20 cellular contexts compared by ENCODE assay signal in the genomic region with DNA sequence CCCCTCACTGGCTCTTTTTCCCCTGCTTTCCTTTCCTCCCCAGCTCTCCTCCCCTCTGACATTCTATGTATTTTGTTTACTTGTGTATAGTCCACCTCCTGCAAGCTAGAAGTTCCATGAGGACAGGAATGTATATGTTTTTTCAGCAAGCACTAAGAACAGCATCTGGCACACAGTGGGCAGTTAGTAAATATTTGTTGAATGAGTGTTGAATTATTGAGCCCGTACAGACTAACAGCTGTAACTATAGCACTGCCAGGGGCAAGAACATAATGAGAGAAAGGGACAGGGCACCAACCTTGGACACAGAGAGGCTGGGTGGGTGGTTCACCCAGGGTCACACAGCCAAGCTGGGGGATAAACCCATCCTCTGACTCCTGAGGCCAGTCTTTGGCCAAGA.
"Had no signal": no experiment of that assay in that cellular context is flagged by ENCODE, and none has a peak within 500 bp of the region (broad histone marks: within the 10 kb centered on the region; RNA-seq: fewer than 3 reads in every experiment).

No MANE protein-coding gene starts in this region.

- DNase-seq: activated CD4-positive, alpha-beta T cell treated with anti-CD3 and anti-CD28 coated beads, Interleukin-2, amount 10 ng/mL, durations not matched to agents 24 days and 14 days; activated CD8-positive, alpha-beta memory T cell treated with anti-CD3 and anti-CD28 coated beads, Interleukin-2, amount 10 ng/mL, durations not matched to agents 7 days and 5 days; activated CD8-positive, alpha-beta T cell treated with anti-CD3 and anti-CD28 coated beads for 36 hours; activated gamma-delta T cell; activated naive CD4-positive, alpha-beta T cell treated with anti-CD3 and anti-CD28 coated beads, Interleukin-2, amount 50 U/mL, for 16 hours; activated naive CD8-positive, alpha-beta T cell treated with anti-CD3 and anti-CD28 coated beads, Interleukin-2, amount 50 U/mL, for 24 hours; activated T-cell treated with anti-CD3 and anti-CD28 coated beads for 4 hours; dermis blood vessel endothelial cell; effector CD8-positive, alpha-beta T cell; foreskin keratinocyte; naive thymus-derived CD4-positive, alpha-beta T cell; retina; sigmoid colon; stimulated activated CD4-positive, alpha-beta T cell treated with anti-CD3 and anti-CD28 coated beads, Interleukin-4, amount 100 ng/mL, for 1 hour; stimulated activated naive CD4-positive, alpha-beta T cell had no signal

- H3K4me3 ChIP-seq: lung, sigmoid colon, thoracic aorta, vagina had no signal

- ATAC-seq: activated CD4-positive, CD25-positive, alpha-beta regulatory T cell treated with anti-CD3 and anti-CD28 coated beads, Interleukin-2, amount 50 U/mL, for 24 hours; activated CD8-positive, alpha-beta memory T cell treated with anti-CD3 and anti-CD28 coated beads, Interleukin-2, amount 10 ng/mL, durations not matched to agents 7 days and 5 days; activated CD8-positive, alpha-beta T cell treated with anti-CD3 and anti-CD28 coated beads for 36 hours; activated naive CD8-positive, alpha-beta T cell treated with anti-CD3 and anti-CD28 coated beads, Interleukin-2, amount 50 U/mL, for 24 hours; foreskin keratinocyte; left lobe of liver; naive thymus-derived CD4-positive, alpha-beta T cell had no signal
